ENCODE assay signal across 17 cellular contexts in genomic region chr17:17170346-17170976, GRCh38. TPM values are rescaled to one million over a fixed set of nuclear protein-coding genes. Genes with fewer than 3 reads are reported as not detected.
A peak's percentile ranks its signal among the peaks of the same experiment; 100 is the strongest.
DNase-seq lines count a peak whose midpoint lies in the region; ATAC-seq, FAIRE-seq and TF ChIP-seq lines count a peak whose summit lies in the region.
"Had no signal": no experiment of that assay in that cellular context is flagged by ENCODE, and none has a peak within 500 bp of the region (broad histone marks: within the 10 kb centered on the region; RNA-seq: fewer than 3 reads in every experiment).

No MANE protein-coding gene starts in this region.

- WGBS in spleen, 5 donors = 63 to 82% (median 79%) methylated on average over 7 to 9 of the region's 9 CpGs

- H3K36me3 Mint-ChIP-seq in CD4-positive, alpha-beta memory T cell = peaks cover 35 to 62% of the 10 kb centered on the region in 2 donors

- ATAC-seq in left lung = peak; percentile 74

- DNase-seq in AG08395 (ENCODE audit: low spot score) = peak; percentile 22
- no peak for DNase-seq in CD4-positive, alpha-beta memory T cell
- peak; percentile 86 for DNase-seq in adipocyte (ENCODE audit: low read depth)
- peak in 1 of 2 donors; percentile 60 for DNase-seq in left lung
- no peak for DNase-seq in frontal cortex (ENCODE audit: low spot score in 2 of 2)
- DNase-seq in GM19238 (ENCODE audit: insufficient read length, low spot score) = no peak
- no peak for DNase-seq in NCI-H82 (lab: John Stamatoyannopoulos, UW)
- no peak for DNase-seq in spleen
- DNase-seq: adrenal gland, DND-41, KBM-7, NCI-H1694, NCI-H510A, SW 1271 had no signal

- POLR2A ChIA-PET in CD4-positive, alpha-beta memory T cell (lab: Charles Lee; ENCODE audit: partially characterized antibody) = interaction anchor here (0.9 to 4.9 kb wide), 2 partner anchors 10 to 36 kb away, joined by 4 to 30 read pairs; partner anchors contain the start of gene PLD6

- peak overlapping the region in 4 of 8 donors; percentile 15 to 63 (median 26) for H3K4me3 Mint-ChIP-seq in CD4-positive, alpha-beta memory T cell
- H3K4me3 Mint-ChIP-seq: dendritic cell treated with granulocyte-macrophage colony-stimulating factor and Interleukin-4, amounts not matched to agents 40 ng/mL and 50 ng/mL, for 4 days had no signal

- H3K9me3 Mint-ChIP-seq in CD4-positive, alpha-beta memory T cell = no peaks in the 10 kb centered on the region
- H3K9me3 Mint-ChIP-seq: dendritic cell treated with granulocyte-macrophage colony-stimulating factor and Interleukin-4, amounts not matched to agents 40 ng/mL and 50 ng/mL, for 4 days had no signal

- H3K27ac ChIP-seq in CD4-positive, alpha-beta memory T cell (ENCODE audit: low read depth, low read length) = no peak overlapping the region
- H3K27ac ChIP-seq in left lung = peak overlapping the region; percentile 19 to 48
- peak overlapping the region in 4 of 8 donors; percentile 28 to 67 (median 50) for H3K27ac ChIP-seq in spleen
- H3K27ac ChIP-seq: adrenal gland had no signal

- peaks cover 38% of the 10 kb centered on the region for H3K36me3 ChIP-seq in CD4-positive, alpha-beta memory T cell (ENCODE audit: insufficient read depth, low read length)
- H3K36me3 ChIP-seq in adipocyte (ENCODE audit: control insufficient read depth, insufficient read depth, low read length, severe bottlenecking) = peaks cover 80% of the 10 kb centered on the region
- peaks cover 0 to 89% of the 10 kb centered on the region in 2 donors for H3K36me3 ChIP-seq in left lung
- H3K36me3 ChIP-seq in spleen = peaks cover 0 to 99% (median 87%) of the 10 kb centered on the region in 6 donors

- TF ChIP-seq CTCF in left lung (IDR thresholded peaks at IDR 0.05) (no peak), spleen (IDR thresholded peaks at IDR 0.05 in 8 of 11, conservative IDR thresholded peaks at IDR 0.05 in 3 of 11) (no peak)

- H3K4me3 ChIP-seq in CD4-positive, alpha-beta memory T cell (ENCODE audit: low read length in 2 of 2) = no peak overlapping the region
- no peak overlapping the region for H3K4me3 ChIP-seq in adipocyte (ENCODE audit: low read length)
- no peak overlapping the region for H3K4me3 ChIP-seq in left lung
- H3K4me3 ChIP-seq in spleen = no peak overlapping the region
- H3K4me3 ChIP-seq: adrenal gland, HAP-1 had no signal

- H3K4me1 ChIP-seq in CD4-positive, alpha-beta memory T cell (ENCODE audit: insufficient read depth, low read length) = peaks cover 69% of the 10 kb centered on the region
- H3K4me1 ChIP-seq in adipocyte (ENCODE audit: control insufficient read depth, insufficient read depth, low read length) (no peaks in the 10 kb centered on the region), left lung (peaks cover 7 to 30% of the 10 kb centered on the region in 2 donors), spleen (peaks cover 15 to 54% (median 46%) of the 10 kb centered on the region in 6 donors)
- H3K4me1 ChIP-seq: adrenal gland had no signal

- H3K9me3 ChIP-seq in CD4-positive, alpha-beta memory T cell (ENCODE audit: control insufficient read depth in 1 of 2, low read length in 2 of 2) = no peaks in the 10 kb centered on the region
- H3K9me3 ChIP-seq in adipocyte (ENCODE audit: control insufficient read depth, low read length) (no peaks in the 10 kb centered on the region), left lung (no peaks in the 10 kb centered on the region), spleen (no peaks in the 10 kb centered on the region)
- H3K9me3 ChIP-seq: adrenal gland, HAP-1 had no signal

- CTCF ChIA-PET in CD4-positive, alpha-beta memory T cell (lab: Charles Lee; ENCODE audit: partially characterized antibody) = no interaction called here

- no peaks in the 10 kb centered on the region for H3K27me3 Mint-ChIP-seq in CD4-positive, alpha-beta memory T cell
- H3K27me3 Mint-ChIP-seq: dendritic cell treated with granulocyte-macrophage colony-stimulating factor and Interleukin-4, amounts not matched to agents 40 ng/mL and 50 ng/mL, for 4 days had no signal

- H3K27me3 ChIP-seq in CD4-positive, alpha-beta memory T cell (ENCODE audit: insufficient read depth, low read length) = no peaks in the 10 kb centered on the region
- no peaks in the 10 kb centered on the region for H3K27me3 ChIP-seq in adipocyte (replicated peaks; ENCODE audit: control insufficient read depth, insufficient read depth, low read length)
- H3K27me3 ChIP-seq in left lung = no peaks in the 10 kb centered on the region
- no peaks in the 10 kb centered on the region for H3K27me3 ChIP-seq in spleen (replicated peaks in 1 of 7)
- H3K27me3 ChIP-seq: adrenal gland had no signal

- peaks cover 41 to 79% (median 54%) of the 10 kb centered on the region in 4 donors for H3K4me1 Mint-ChIP-seq in CD4-positive, alpha-beta memory T cell

- no peak for FAIRE-seq in frontal cortex (lab: Jason Lieb, UNC)

- H3K9ac ChIP-seq in adipocyte (ENCODE audit: low read length) = no peak overlapping the region

- intact Hi-C loops in CD4-positive, alpha-beta memory T cell (cut with micrococcal nuclease) = no loop called here
- intact Hi-C loops in left lung (cut with DNase I) = no loop called here
- intact Hi-C loops in spleen (cut with DNase I; ENCODE audit: low total_unique reads) = loop anchor here (10.0 kb wide), 1 partner anchor 64 kb away; the partner anchor contains the start of gene FLCN

- peak overlapping the region; percentile 81 to 92 (median 90) for H3K27ac Mint-ChIP-seq in CD4-positive, alpha-beta memory T cell
- H3K27ac Mint-ChIP-seq: dendritic cell treated with granulocyte-macrophage colony-stimulating factor and Interleukin-4, amounts not matched to agents 40 ng/mL and 50 ng/mL, for 4 days had no signal

- TF ChIP-seq POLR2A in spleen (IDR thresholded peaks at IDR 0.05) = no peak

RNA-seq across cellular contexts. Expression of gene PLD6, which starts 35.7 kb away (rescaled TPM):
- 10 to 100 TPM; 12.8 to 13.9 TPM for total RNA-seq in CD4-positive, alpha-beta memory T cell
- 10 to 100 TPM; 18.4 to 26.6 TPM for polyA plus RNA-seq in CD4-positive, alpha-beta memory T cell
- total RNA-seq in left lung = 1 to 10 TPM; 3.4 to 5.6 TPM
- total RNA-seq in frontal cortex = 8.6 TPM
- 1 to 10 TPM; 1.4 to 5.6 (median 3.7) TPM for total RNA-seq in spleen
- 1 to 10 TPM; 2.2 to 3.9 (median 3.0) TPM for polyA plus RNA-seq in spleen
- total RNA-seq: OCI-LY7 had no signal

Comparison
In these comparisons a context has a peak if more than half of its experiments do, and no peak if none do; other contexts are left out.
1. DNase-seq: peak in AG08395 (single experiment) and adipocyte (single experiment); none in CD4-positive, alpha-beta memory T cell (0 of 5), frontal cortex (0 of 2), GM19238 (single experiment), NCI-H82 (single experiment) and spleen (single experiment).